In the genomic region with DNA sequence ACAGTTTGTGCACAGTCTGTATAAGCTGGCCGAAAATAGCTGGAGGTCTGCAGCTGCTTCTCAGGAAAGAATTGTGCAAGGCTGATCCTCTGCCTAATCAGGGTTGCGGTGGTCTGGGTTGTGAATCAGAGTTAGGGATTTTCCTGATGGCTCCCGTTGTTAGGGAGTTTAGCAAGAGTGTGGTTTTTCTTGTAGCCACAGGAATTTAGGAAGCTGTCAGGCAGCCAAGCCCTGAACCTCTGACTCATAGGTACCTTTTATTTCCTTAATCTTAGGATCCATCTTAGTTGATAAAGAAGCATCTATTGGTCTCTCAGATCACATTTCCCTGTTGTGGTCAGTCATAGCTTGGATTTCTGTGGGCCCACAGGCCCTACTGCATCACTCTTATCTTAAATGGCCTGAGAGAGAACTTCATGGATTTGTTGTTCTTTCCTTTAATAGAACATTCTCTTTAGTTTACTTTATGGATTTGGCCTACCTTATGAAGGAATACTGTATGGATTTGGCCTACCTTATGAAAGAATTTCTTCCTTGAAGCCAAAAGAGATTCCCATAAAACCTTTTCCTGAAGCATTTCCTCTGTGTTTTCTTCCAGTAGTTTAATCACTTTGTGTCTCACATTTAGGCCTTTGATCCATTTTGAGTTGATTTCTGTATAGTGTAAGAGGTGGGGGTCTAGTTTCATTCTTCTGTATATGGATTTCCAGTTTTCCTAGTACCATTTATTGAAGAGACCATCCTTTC, we compare ENCODE assay signal across 12 cellular contexts. TPM values are rescaled to one million over a fixed set of nuclear protein-coding genes. Genes with fewer than 3 reads are reported as not detected.
DNase-seq lines count a peak whose midpoint lies in the region; ATAC-seq and TF ChIP-seq lines count a peak whose summit lies in the region.
"Had no signal": no experiment of that assay in that cellular context is flagged by ENCODE, and none has a peak within 500 bp of the region (broad histone marks: within the 10 kb centered on the region; RNA-seq: fewer than 3 reads in every experiment).

No MANE protein-coding gene starts in this region.

- no peaks in the 10 kb centered on the region for H4K20me1 ChIP-seq in IMR-90 (ENCODE audit: insufficient read depth, low read length)

- H3K27ac ChIP-seq in A673 (ENCODE audit: low read depth, low read length, poor library complexity, severe bottlenecking) (no peak overlapping the region), IMR-90 (ENCODE audit: insufficient read depth, low read length) (no peak overlapping the region)
- H3K27ac ChIP-seq: right lobe of liver had no signal

- H3K4ac ChIP-seq in IMR-90 (ENCODE audit: low read depth, low read length), result no peak overlapping the region

- H3K4me3 Mint-ChIP-seq in activated T-cell treated with anti-CD3 and anti-CD28 coated beads, Interleukin-2, amount 50 U/mL, for 24 hours, result no peak overlapping the region
- H3K4me3 Mint-ChIP-seq: CD8-positive, alpha-beta T cell; effector memory CD8-positive, alpha-beta T cell had no signal

- DNase-seq in A673 (ENCODE audit: low spot score) (peak; percentile 62), IMR-90 (peak; percentile 99), amniotic stem cell (lab: John Stamatoyannopoulos, UW) (peak; percentile 61), iris pigment epithelial cell (ENCODE audit: low read depth) (peak; percentile 100), NCI-H187 treated with DMSO at 0.1 percent for 48 hours (lab: John Stamatoyannopoulos, UW) (no peak), cortex of kidney (lab: John Stamatoyannopoulos, UW) (no peak), RPMI8226 (no peak)
- no peak for DNase-seq in activated T-cell treated with anti-CD3 and anti-CD28 coated beads, Interleukin-2, amount 50 U/mL, for 24 hours
- DNase-seq: activated CD4-positive, alpha-beta T cell treated with anti-CD3 and anti-CD28 coated beads for 1 hour; CD8-positive, alpha-beta T cell; effector memory CD8-positive, alpha-beta T cell; right lobe of liver had no signal

- H3K9me1 ChIP-seq in IMR-90 (ENCODE audit: insufficient read depth, low read length), result 0 out of 2 replicates have a peak, but pooled peaks cover 3% of the 10 kb centered on the region

- intact Hi-C loops in A673 (cut with micrococcal nuclease; ENCODE audit: unreplicated experiment), result no loop called here
- intact Hi-C loops in IMR-90 (cut with micrococcal nuclease), result loop anchor here (2.0 kb wide), 1 partner anchor 81 kb away; no protein-coding TSS in a partner anchor

- POLR2A ChIA-PET in A673 (lab: Charles Lee; ENCODE audit: low non-redundant PET), result no interaction called here
- POLR2A ChIA-PET in IMR-90 (lab: Charles Lee; ENCODE audit: unreplicated experiment), result no interaction called here

- H3K9me3 ChIP-seq in A673 (ENCODE audit: low read depth, low read length, poor library complexity, severe bottlenecking) (peaks cover 23% of the 10 kb centered on the region), IMR-90 (ENCODE audit: control insufficient read depth, insufficient read depth, low read length) (peaks cover 10% of the 10 kb centered on the region)

- H4K5ac ChIP-seq in IMR-90 (ENCODE audit: low read depth, low read length), result no peak overlapping the region

- H2BK5ac ChIP-seq in IMR-90 (ENCODE audit: low read depth, low read length, poor library complexity, severe bottlenecking), result peak overlapping the region; percentile 66

- no peak overlapping the region for H3K9ac ChIP-seq in IMR-90 (ENCODE audit: low read depth, low read length)

- in situ Hi-C loops in IMR-90 (cut with MboI; ENCODE audit: low sequenced_read_pairs), result no loop called here

- TF ChIP-seq CTCF in A673 (conservative IDR thresholded peaks at IDR 0.05; ENCODE audit: low read depth, low read length), result no peak
- TF ChIP-seq CTCF in IMR-90 (conservative IDR thresholded peaks at IDR 0.05; ENCODE audit: low read depth, low read length), result no peak

- H3K27me3 Mint-ChIP-seq in activated T-cell treated with anti-CD3 and anti-CD28 coated beads, Interleukin-2, amount 50 U/mL, for 24 hours, result no peaks in the 10 kb centered on the region

- no peak overlapping the region for H4K8ac ChIP-seq in IMR-90 (ENCODE audit: low read depth in 2 of 2, low read length in 2 of 2)

- H4K91ac ChIP-seq in IMR-90 (ENCODE audit: insufficient read depth, low read depth, low read length), result no peak overlapping the region

- 0 out of 2 replicates have a peak, but pooled peaks have one; percentile 10 for TF ChIP-seq RAD21 in IMR-90 (IDR thresholded peaks at IDR 0.05; ENCODE audit: low read length)

- CTCF ChIA-PET in A673 (lab: Charles Lee), result no interaction called here
- CTCF ChIA-PET in IMR-90 (lab: Yijun Ruan, JAX), result no interaction called here

- no peak overlapping the region for H3K56ac ChIP-seq in IMR-90 (ENCODE audit: extremely low read depth, insufficient read depth, low read length)

- H2BK20ac ChIP-seq in IMR-90 (ENCODE audit: low read depth, low read length), result no peak overlapping the region; the same call in 1 of the 2 replicates

- no peaks in the 10 kb centered on the region for H3K79me1 ChIP-seq in IMR-90 (ENCODE audit: low read depth in 1 of 2, low read length in 2 of 2)

- peak; percentile 97 for ATAC-seq in IMR-90 (ENCODE audit: low read depth)
- ATAC-seq: CD8-positive, alpha-beta T cell; effector memory CD8-positive, alpha-beta T cell had no signal

- H2AK9ac ChIP-seq in IMR-90 (replicated peaks; ENCODE audit: low read depth, low read length, poor library complexity), result no peak overlapping the region

- BruUV-seq in A673 (replicated peaks; lab: Mats Ljungman, UMichigan) (no TSS peak), IMR-90 (replicated peaks; lab: Mats Ljungman, UMichigan) (no TSS peak)

- H3K36me3 ChIP-seq in A673 (ENCODE audit: insufficient read depth, low read length, poor library complexity, severe bottlenecking) (no peaks in the 10 kb centered on the region), IMR-90 (ENCODE audit: control insufficient read depth, insufficient read depth, low read length) (no peaks in the 10 kb centered on the region)
- H3K36me3 ChIP-seq: right lobe of liver had no signal

- no peak for TF ChIP-seq POLR2A in IMR-90 (IDR thresholded peaks at IDR 0.05; ENCODE audit: low read depth, low read length)

- dilution Hi-C loops in IMR-90 (cut with HindIII; ENCODE audit: low sequenced_read_pairs, unreplicated experiment), result no loop called here

- H3K36me3 Mint-ChIP-seq in activated T-cell treated with anti-CD3 and anti-CD28 coated beads, Interleukin-2, amount 50 U/mL, for 24 hours (ENCODE audit: low read depth), result no peaks in the 10 kb centered on the region
- H3K36me3 Mint-ChIP-seq: CD8-positive, alpha-beta T cell had no signal

- H3K4me2 ChIP-seq in IMR-90 (ENCODE audit: low read depth, low read length), result no peak overlapping the region

- H3K4me3 ChIP-seq in A673 (ENCODE audit: low read depth, low read length, poor library complexity, severe bottlenecking), result no peak overlapping the region
- H3K4me3 ChIP-seq in IMR-90 (ENCODE audit: insufficient read depth, low read depth, low read length), result no peak overlapping the region
- H3K4me3 ChIP-seq: right lobe of liver had no signal

- H2BK15ac ChIP-seq in IMR-90 (ENCODE audit: low read depth, low read length), result no peak overlapping the region

- H3K4me1 ChIP-seq in A673 (ENCODE audit: insufficient read depth, low read length, poor library complexity, severe bottlenecking) (peaks cover 10% of the 10 kb centered on the region), IMR-90 (ENCODE audit: control insufficient read depth, insufficient read depth, low read length) (no peaks in the 10 kb centered on the region)
- H3K4me1 ChIP-seq: right lobe of liver had no signal

- no peak overlapping the region for H3K18ac ChIP-seq in IMR-90 (ENCODE audit: low read depth, low read length)

- H3K14ac ChIP-seq in IMR-90 (replicated peaks; ENCODE audit: low read depth, low read length), result no peak overlapping the region

- no CpG with 5 or more reads among the region's 3 CpGs for WGBS in IMR-90 (ENCODE audit: extremely low coverage in 2 of 2, insufficient read length in 1 of 2), 2 experiments

- H3K9me3 Mint-ChIP-seq in activated T-cell treated with anti-CD3 and anti-CD28 coated beads, Interleukin-2, amount 50 U/mL, for 24 hours, result peaks cover 27% of the 10 kb centered on the region

- H3K23ac ChIP-seq in IMR-90 (ENCODE audit: low read depth, low read length), result no peak overlapping the region

- H3K27me3 ChIP-seq in A673 (replicated peaks; ENCODE audit: insufficient read depth, low read depth, low read length, poor library complexity) (no peaks in the 10 kb centered on the region), IMR-90 (ENCODE audit: control insufficient read depth, insufficient read depth, low read length) (peaks cover 5% of the 10 kb centered on the region)
- H3K27me3 ChIP-seq: right lobe of liver had no signal

- no peak overlapping the region for H3K27ac Mint-ChIP-seq in activated T-cell treated with anti-CD3 and anti-CD28 coated beads, Interleukin-2, amount 50 U/mL, for 24 hours
- H3K27ac Mint-ChIP-seq: CD8-positive, alpha-beta T cell; effector memory CD8-positive, alpha-beta T cell had no signal

- no peaks in the 10 kb centered on the region for H3K4me1 Mint-ChIP-seq in activated T-cell treated with anti-CD3 and anti-CD28 coated beads, Interleukin-2, amount 50 U/mL, for 24 hours (ENCODE audit: low read depth)

- no peak overlapping the region for H2AFZ ChIP-seq in IMR-90 (replicated peaks; ENCODE audit: low read length, poor library complexity)

- no peak overlapping the region for H2BK120ac ChIP-seq in IMR-90 (ENCODE audit: low read depth, low read length)

- no peak overlapping the region for H2AK5ac ChIP-seq in IMR-90 (ENCODE audit: low read depth, low read length)

TF ChIP-seq in IMR-90, 13 proteins besides CTCF, POLR2A, EP300 and RAD21 (continues in another document):
- no peak for TF ChIP-seq MXI1 (IDR thresholded peaks at IDR 0.05; ENCODE audit: borderline replicate concordance, low read depth, low read length)
- peak; percentile 26; the same call in 1 of the 2 replicates for TF ChIP-seq USF2 (IDR thresholded peaks at IDR 0.05; ENCODE audit: low read depth, low read length)
- peak; percentile 32; the same call in 1 of the 2 replicates for TF ChIP-seq BHLHE40 (IDR thresholded peaks at IDR 0.05; ENCODE audit: low read depth, low read length)
- TF ChIP-seq RCOR1 (IDR thresholded peaks at IDR 0.05; ENCODE audit: insufficient replicate concordance, low read length), result peak; percentile 71
- TF ChIP-seq SMC3 (IDR thresholded peaks at IDR 0.05; ENCODE audit: low read depth, low read length), result no peak
- TF ChIP-seq FOS (IDR thresholded peaks at IDR 0.05; ENCODE audit: low read depth, low read length), result peak; percentile 95

RNA-seq across cellular contexts. Expression of gene KIF25, which starts 10.3 kb away (rescaled TPM):
- total RNA-seq in A673 (2021) (0.39 and 1.2 TPM in 2 replicates), IMR-90 (2012; rRNA removed) (not detected in 2 replicates)
- polyA plus RNA-seq in IMR-90 (2012; rRNA removed), result not detected in 2 replicates
- polyA plus RNA-seq in IMR-90 (2012; cell fraction: cytosol; rRNA removed), result not detected in 2 replicates
- polyA plus RNA-seq in IMR-90 (2012; cell fraction: nucleus; rRNA removed; ENCODE audit: low replicate concordance), result 0.34 and 0.83 TPM in 2 replicates

Comparison
In these comparisons a context has a peak if more than half of its experiments do, and no peak if none do; other contexts are left out.
1. DNase-seq: peak in A673 (single experiment), IMR-90 (single experiment), amniotic stem cell (single experiment) and iris pigment epithelial cell (single experiment); none in NCI-H187 treated with DMSO at 0.1 percent for 48 hours (single experiment), activated T-cell treated with anti-CD3 and anti-CD28 coated beads, Interleukin-2, amount 50 U/mL, for 24 hours (single experiment), cortex of kidney (single experiment) and RPMI8226 (single experiment).